Comparison of ENCODE assay signal across 1 cellular context in the genomic region with DNA sequence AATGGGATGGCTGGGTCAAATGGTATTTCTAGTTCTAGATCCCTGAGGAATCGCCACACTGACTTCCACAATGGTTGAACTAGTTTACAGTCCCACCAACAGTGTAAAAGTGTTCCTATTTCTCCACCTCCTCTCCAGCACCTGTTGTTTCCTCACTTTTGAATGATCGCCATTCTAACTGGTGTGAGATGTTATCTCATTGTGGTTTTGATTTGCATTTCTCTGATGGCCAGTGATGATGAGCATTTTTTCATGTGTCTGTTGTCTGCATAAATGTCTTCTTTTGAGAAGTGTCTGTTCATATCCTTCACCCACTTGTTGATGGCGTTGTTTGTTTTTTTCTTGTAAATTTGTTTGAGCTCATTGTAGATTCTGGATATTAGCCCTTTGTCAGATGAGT.
A peak's percentile ranks its signal among the peaks of the same experiment; 100 is the strongest.
TF ChIP-seq lines count a peak whose summit lies in the region.
"Not testable (repeated sequence)": the region's sequence is repeated elsewhere in the genome, so short reads cannot be mapped to it uniquely, and the experiment has no call there.

No MANE protein-coding gene starts in this region.

- not testable (repeated sequence) for H3K27ac ChIP-seq in HEK293 (ENCODE audit: extremely low read depth, low read depth, low read length)

- not testable (repeated sequence) for H3K36me3 ChIP-seq in HEK293 (ENCODE audit: control insufficient read depth in 2 of 2, insufficient read depth in 1 of 2, low read length in 2 of 2)

- H3K4me3 ChIP-seq in HEK293 (ENCODE audit: low read depth, low read length): not testable (repeated sequence)

- POLR2A ChIA-PET in HEK293 (lab: Yijun Ruan, JAX): not testable (repeated sequence)

- CTCF ChIA-PET in HEK293 (lab: Yijun Ruan, JAX): not testable (repeated sequence)

- not testable (repeated sequence) for H3K9me3 ChIP-seq in HEK293 (ENCODE audit: control insufficient read depth, insufficient read depth, low read depth, low read length)

- not testable (repeated sequence) for TF ChIP-seq CTCF in HEK293 (tag by site-specific recombination; IDR thresholded peaks at IDR 0.05)

- H3K4me1 ChIP-seq in HEK293 (ENCODE audit: control insufficient read depth, insufficient read depth, low read length): not testable (repeated sequence)

TF ChIP-seq in HEK293, 187 proteins besides CTCF, POLR2A, EP300 and RAD21:
- TF ChIP-seq SCRT2 (tag by site-specific recombination; IDR thresholded peaks at IDR 0.05) (peak; percentile 89), SCRT1 (tag by site-specific recombination; IDR thresholded peaks at IDR 0.05; ENCODE audit: borderline replicate concordance) (peak; percentile 53; the same call in 1 of the 2 replicates)
TF ChIP-seq in HEK293: peak in this region for 2; not testable (repeated sequence) for 185.
